26 cellular contexts compared by ENCODE assay signal in genomic region chr21:41699311-41699710, GRCh38.
"Had no signal": no experiment of that assay in that cellular context is flagged by ENCODE, and none has a peak within 500 bp of the region (broad histone marks: within the 10 kb centered on the region; RNA-seq: fewer than 3 reads in every experiment).

No MANE protein-coding gene starts in this region.

- H3K4me3 ChIP-seq: adrenal gland, body of pancreas, breast epithelium, MG63, SJSA1 had no signal

- H3K4me1 Mint-ChIP-seq: activated CD4-positive, alpha-beta T cell treated with anti-CD3 and anti-CD28 coated beads for 36 hours; activated CD4-positive, alpha-beta T cell treated with anti-CD3 and anti-CD28 coated beads, Interleukin-2, amount 10 ng/mL, durations not matched to agents 7 days and 5 days had no signal

- H3K27ac Mint-ChIP-seq: activated CD4-positive, alpha-beta T cell treated with anti-CD3 and anti-CD28 coated beads for 36 hours; activated CD4-positive, alpha-beta T cell treated with anti-CD3 and anti-CD28 coated beads, Interleukin-2, amount 10 ng/mL, durations not matched to agents 7 days and 5 days; activated CD8-positive, alpha-beta T cell treated with anti-CD3 and anti-CD28 coated beads, Interleukin-2, amount 10 ng/mL, durations not matched to agents 7 days and 5 days; activated naive CD4-positive, alpha-beta T cell treated with anti-CD3 and anti-CD28 coated beads for 36 hours; activated naive CD4-positive, alpha-beta T cell treated with anti-CD3 and anti-CD28 coated beads, Interleukin-2, amount 50 U/mL, for 72 hours; activated T-cell treated with anti-CD3 and anti-CD28 coated beads, Interleukin-2, amount 50 U/mL, for 24 hours; T-helper 1 cell treated with Interleukin-12 subunit alpha and Interleukin-12 subunit beta and Interleukin-4 antibody, amounts not matched to agents 30 μg/mL and 1 μg/mL, for 36 hours; T-helper 2 cell treated with Interferon-gamma antibody and Interleukin-4, amounts not matched to agents 5 μg/mL and 100 μg/mL, for 36 hours; WTC11 had no signal

- H3K27me3 Mint-ChIP-seq: activated CD4-positive, alpha-beta T cell treated with anti-CD3 and anti-CD28 coated beads, Interleukin-2, amount 10 ng/mL, durations not matched to agents 7 days and 5 days had no signal

- H3K36me3 Mint-ChIP-seq: activated naive CD4-positive, alpha-beta T cell treated with anti-CD3 and anti-CD28 coated beads, Interleukin-2, amount 50 U/mL, for 72 hours; WTC11 had no signal

- DNase-seq: activated CD4-positive, alpha-beta T cell treated with anti-CD3 and anti-CD28 coated beads for 36 hours; activated CD4-positive, alpha-beta T cell treated with anti-CD3 and anti-CD28 coated beads, Interleukin-2, amount 10 ng/mL, durations not matched to agents 7 days and 5 days; activated CD4-positive, alpha-beta T cell treated with anti-CD3 and anti-CD28 coated beads, Interleukin-2, amount 50 U/mL, for 48 hours; activated CD8-positive, alpha-beta T cell treated with anti-CD3 and anti-CD28 coated beads, Interleukin-2, amount 10 ng/mL, durations not matched to agents 7 days and 5 days; activated gamma-delta T cell treated with Interleukin-2 at 50 U/mL for 16 hours; activated naive CD4-positive, alpha-beta T cell treated with anti-CD3 and anti-CD28 coated beads for 36 hours; activated T-cell treated with anti-CD3 and anti-CD28 coated beads, Interleukin-2, amount 50 U/mL, for 24 hours; adrenal gland; body of pancreas; Kasumi-1; KG1; MG63; NCI-H1048; NCI-H1436 treated with DMSO at 0.1 percent for 48 hours; NCI-H1694 treated with DMSO at 0.1 percent for 48 hours; NCI-H2029; NCI-H345; NCI-H524 treated with DMSO at 0.1 percent for 48 hours; SHP77 treated with DMSO at 0.1 percent for 48 hours; SK-N-SH had no signal

- H3K27me3 ChIP-seq: body of pancreas, breast epithelium, MG63, SJSA1 had no signal

- H3K9me3 Mint-ChIP-seq: activated CD4-positive, alpha-beta T cell treated with anti-CD3 and anti-CD28 coated beads, Interleukin-2, amount 10 ng/mL, durations not matched to agents 7 days and 5 days; activated naive CD4-positive, alpha-beta T cell treated with anti-CD3 and anti-CD28 coated beads for 36 hours; activated naive CD4-positive, alpha-beta T cell treated with anti-CD3 and anti-CD28 coated beads, Interleukin-2, amount 50 U/mL, for 72 hours; activated T-cell treated with anti-CD3 and anti-CD28 coated beads, Interleukin-2, amount 50 U/mL, for 24 hours; T-helper 1 cell treated with Interleukin-12 subunit alpha and Interleukin-12 subunit beta and Interleukin-4 antibody, amounts not matched to agents 30 μg/mL and 1 μg/mL, for 36 hours; T-helper 2 cell treated with Interferon-gamma antibody and Interleukin-4, amounts not matched to agents 5 μg/mL and 100 μg/mL, for 36 hours had no signal

- H3K4me3 Mint-ChIP-seq: activated CD4-positive, alpha-beta T cell treated with anti-CD3 and anti-CD28 coated beads for 36 hours; activated CD4-positive, alpha-beta T cell treated with anti-CD3 and anti-CD28 coated beads, Interleukin-2, amount 10 ng/mL, durations not matched to agents 7 days and 5 days; activated CD8-positive, alpha-beta T cell treated with anti-CD3 and anti-CD28 coated beads, Interleukin-2, amount 10 ng/mL, durations not matched to agents 7 days and 5 days; activated naive CD4-positive, alpha-beta T cell treated with anti-CD3 and anti-CD28 coated beads for 36 hours; activated T-cell treated with anti-CD3 and anti-CD28 coated beads, Interleukin-2, amount 50 U/mL, for 24 hours; T-helper 1 cell treated with Interleukin-12 subunit alpha and Interleukin-12 subunit beta and Interleukin-4 antibody, amounts not matched to agents 30 μg/mL and 1 μg/mL, for 36 hours; T-helper 2 cell treated with Interferon-gamma antibody and Interleukin-4, amounts not matched to agents 5 μg/mL and 100 μg/mL, for 36 hours; WTC11 had no signal

- H3K36me3 ChIP-seq: adrenal gland, breast epithelium, MG63, SJSA1 had no signal
